In the genomic region with DNA sequence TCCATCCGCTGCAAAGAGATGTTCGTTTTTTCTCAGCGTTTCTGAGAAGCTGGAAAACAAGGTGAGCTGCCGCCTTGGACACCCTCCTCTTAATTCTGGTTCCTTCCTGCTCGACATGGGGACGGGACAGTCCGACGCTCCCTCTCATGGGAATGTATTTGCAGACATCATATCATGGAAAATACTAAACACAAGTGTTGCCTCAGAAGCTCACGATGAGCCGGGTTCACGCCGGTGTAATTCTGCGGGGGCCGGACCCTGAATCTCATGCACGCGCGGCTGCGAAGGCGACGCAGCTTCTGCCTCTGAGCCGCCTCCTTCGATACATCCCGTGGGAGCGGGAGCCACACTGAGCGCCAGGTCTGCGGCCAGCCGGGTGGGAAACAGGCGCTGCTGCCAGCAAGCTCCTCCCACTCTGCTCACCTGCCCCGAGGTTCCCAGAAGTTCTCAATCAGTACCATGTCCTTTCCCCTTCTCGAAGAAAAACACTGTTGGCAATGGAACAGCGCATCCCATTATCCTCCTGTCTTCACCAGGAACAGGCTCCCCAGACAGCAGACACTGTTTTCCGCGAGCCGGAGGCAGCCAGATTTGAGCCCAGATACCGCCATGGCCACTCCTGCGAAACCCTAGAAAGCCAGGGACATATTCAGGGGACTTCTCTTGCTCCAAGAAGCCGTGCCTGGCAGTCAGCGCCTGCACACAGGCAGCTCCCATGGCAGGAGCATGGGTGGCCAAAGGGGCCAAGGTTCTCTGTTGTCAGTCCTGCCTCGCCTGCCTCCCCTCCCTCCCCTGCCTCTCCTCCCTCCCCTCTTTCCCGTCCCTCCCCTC, we compare ENCODE assay signal across 8 cellular contexts.
DNase-seq lines count a peak whose midpoint lies in the region; ATAC-seq, FAIRE-seq and TF ChIP-seq lines count a peak whose summit lies in the region.

No MANE protein-coding gene starts in this region.

- DNase-seq in GM12892 (ENCODE audit: insufficient read length) (no peak), NCI-H526 treated with DMSO at 0.1 percent for 48 hours (lab: John Stamatoyannopoulos, UW) (peak; percentile 66), fibroblast of villous mesenchyme (ENCODE audit: low read depth) (peak; percentile 21), pons (ENCODE audit: low spot score) (peak; percentile 32), HUDEP-2 (lab: John Stamatoyannopoulos, UW; ENCODE audit: unreplicated experiment in 76 of 76) (no peak)

- TF ChIP-seq POLR2A in GM12892 (IDR thresholded peaks at IDR 0.05; ENCODE audit: low read depth, low read length) = no peak

- peak; percentile 40 for FAIRE-seq in GM12892 (lab: Jason Lieb, UNC)

- peak overlapping the region; percentile 27 for H3K4me3 ChIP-seq in fibroblast of villous mesenchyme (ENCODE audit: low read depth, low read length)

- ATAC-seq in GM18511 (IDR thresholded peaks at IDR 0.05; ENCODE audit: unreplicated experiment) (no peak), HG03159 (IDR thresholded peaks at IDR 0.05; ENCODE audit: unreplicated experiment) (no peak), HG03457 (IDR thresholded peaks at IDR 0.05; ENCODE audit: unreplicated experiment) (no peak)

- TF ChIP-seq CTCF in fibroblast of villous mesenchyme (IDR thresholded peaks at IDR 0.05; ENCODE audit: insufficient read depth, low read depth, low read length) = no peak

Comparison
In these comparisons a context has a peak if more than half of its experiments do, and no peak if none do; other contexts are left out.
1. DNase-seq: peak in NCI-H526 treated with DMSO at 0.1 percent for 48 hours (single experiment), fibroblast of villous mesenchyme (single experiment) and pons (single experiment); none in GM12892 (single experiment) and HUDEP-2 (0 of 76).